In the genomic region with DNA sequence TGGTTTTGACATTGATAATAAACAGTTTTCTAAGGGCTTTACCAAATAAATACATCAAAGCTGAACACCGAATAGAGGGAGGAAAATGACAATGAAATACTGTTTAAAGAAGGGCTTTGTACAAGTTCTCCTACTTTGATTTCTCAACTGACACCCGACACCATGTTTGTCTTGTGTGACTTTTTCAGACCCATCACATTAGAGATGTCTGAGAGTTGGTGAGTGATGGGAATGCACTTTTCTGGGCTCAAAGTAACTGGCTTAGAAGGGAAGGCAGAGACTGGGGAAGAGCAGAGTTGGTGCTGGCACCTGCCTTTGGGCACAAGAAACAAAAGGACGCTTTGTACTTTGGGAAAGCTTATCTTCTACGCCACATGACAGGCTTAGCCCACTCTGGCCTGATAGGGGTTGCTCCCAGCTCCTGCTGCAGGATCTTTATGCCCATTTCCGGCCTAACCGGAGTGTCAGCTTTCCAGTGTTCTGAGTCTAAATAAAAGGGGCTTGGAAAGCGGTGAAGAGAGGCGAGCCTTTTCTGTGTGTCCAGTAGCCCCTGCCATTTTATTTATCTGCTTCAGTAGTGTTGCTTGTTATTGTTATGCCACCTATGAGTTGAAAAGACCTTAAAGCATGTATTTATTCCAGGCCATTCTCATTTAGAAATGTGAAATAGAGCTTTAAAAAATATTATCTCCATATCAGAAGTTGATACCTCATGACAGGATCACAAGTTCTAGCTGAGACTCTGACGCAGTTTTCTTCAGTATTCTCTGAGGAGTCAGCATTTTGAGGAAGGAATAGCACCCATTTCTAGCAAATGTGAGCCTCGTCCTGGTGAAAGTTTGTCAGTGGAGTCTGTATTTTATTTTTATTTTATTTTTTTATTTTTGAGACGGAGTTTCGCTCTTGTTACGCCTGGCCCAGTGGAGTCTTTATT, we compare ENCODE assay signal across 15 cellular contexts. TPM values are rescaled to one million over a fixed set of nuclear protein-coding genes. Genes with fewer than 3 reads are reported as not detected.
A peak's percentile ranks its signal among the peaks of the same experiment; 100 is the strongest.
DNase-seq lines count a peak whose midpoint lies in the region; ATAC-seq and TF ChIP-seq lines count a peak whose summit lies in the region.
"Had no signal": no experiment of that assay in that cellular context is flagged by ENCODE, and none has a peak within 500 bp of the region (broad histone marks: within the 10 kb centered on the region; RNA-seq: fewer than 3 reads in every experiment).

No MANE protein-coding gene starts in this region.

- H3K79me1 ChIP-seq in trophoblast cell (ENCODE audit: low read length) = no peaks in the 10 kb centered on the region

- H4K91ac ChIP-seq in trophoblast cell (ENCODE audit: low read depth, low read length) = no peak overlapping the region

- CTCF ChIA-PET in HEK293 (lab: Yijun Ruan, JAX) = interaction anchor here (0.8 to 2.4 kb wide), 3 partner anchors 15 to 149 kb away, joined by 4 to 9 read pairs (median 7); no protein-coding TSS in a partner anchor

- peak overlapping the region; percentile 38 for H2AFZ ChIP-seq in trophoblast cell (ENCODE audit: insufficient read depth, low read length, poor library complexity)

- DNase-seq in left ventricle myocardium inferior (no peak), trophoblast cell (no peak), GM13977 (ENCODE audit: low spot score) (no peak), germinal center (ENCODE audit: low spot score) (no peak)
- no peak for DNase-seq in activated CD4-positive, alpha-beta T cell treated with anti-CD3 and anti-CD28 coated beads, Interleukin-2, amount 50 U/mL, for 48 hours
- DNase-seq: NCI-H2081, upper lobe of right lung had no signal

- H2BK120ac ChIP-seq in trophoblast cell (ENCODE audit: insufficient read depth, low read length, poor library complexity) = no peak overlapping the region

- H2BK12ac ChIP-seq in trophoblast cell (ENCODE audit: low read length) = no peak overlapping the region

- no CpG with 5 or more reads among the region's 13 CpGs for WGBS in trophoblast cell (ENCODE audit: extremely low coverage, insufficient coverage, insufficient read length)

- no peak overlapping the region for H2BK5ac ChIP-seq in trophoblast cell (ENCODE audit: low read depth, low read length, poor library complexity)

- H3K4me2 ChIP-seq in trophoblast cell (ENCODE audit: low read length) = peak overlapping the region; percentile 19
- H3K4me2 ChIP-seq: BLaER1 had no signal

- H4K12ac ChIP-seq in trophoblast cell (ENCODE audit: low read depth, low read length) = no peak overlapping the region

- H3K23ac ChIP-seq in trophoblast cell (ENCODE audit: low read length) = no peak overlapping the region

- H3K9me3 ChIP-seq in HEK293 (ENCODE audit: control insufficient read depth, insufficient read depth, low read depth, low read length) = no peaks in the 10 kb centered on the region
- no peaks in the 10 kb centered on the region for H3K9me3 ChIP-seq in left ventricle myocardium inferior (replicated peaks)
- H3K9me3 ChIP-seq in trophoblast cell (ENCODE audit: insufficient read depth, low read depth, low read length) = no peaks in the 10 kb centered on the region
- H3K9me3 ChIP-seq: BLaER1, esophagus muscularis mucosa, upper lobe of right lung had no signal

- H3K36me3 ChIP-seq in HEK293 (ENCODE audit: control insufficient read depth in 2 of 2, insufficient read depth in 1 of 2, low read length in 2 of 2) (peaks cover 0 to 29% of the 10 kb centered on the region in 2 experiments; a peak in 2 of 3 replicates), left ventricle myocardium inferior (peaks cover 25% of the 10 kb centered on the region), trophoblast cell (ENCODE audit: control insufficient read depth in 1 of 2, insufficient read depth in 2 of 2, low read length in 2 of 2) (no peaks in the 10 kb centered on the region)
- H3K36me3 ChIP-seq: BLaER1 had no signal

- H3K79me2 ChIP-seq in trophoblast cell (ENCODE audit: control insufficient read depth, insufficient read depth, low read length, poor library complexity) = no peaks in the 10 kb centered on the region

- TF ChIP-seq CTCF in HEK293 (tag by site-specific recombination; IDR thresholded peaks at IDR 0.05) (no peak), VCaP (conservative IDR thresholded peaks at IDR 0.05) (no peak), left ventricle myocardium inferior (IDR thresholded peaks at IDR 0.05; ENCODE audit: borderline replicate concordance) (no peak), GM13977 (IDR thresholded peaks at IDR 0.05; ENCODE audit: extremely low read depth, insufficient read depth, missing control alignments) (no peak)

- no peaks in the 10 kb centered on the region for H3K27me3 ChIP-seq in left ventricle myocardium inferior (ENCODE audit: low read depth)
- no peaks in the 10 kb centered on the region for H3K27me3 ChIP-seq in trophoblast cell (ENCODE audit: insufficient read depth, low read length)
- H3K27me3 ChIP-seq: BLaER1, esophagus muscularis mucosa, upper lobe of right lung had no signal

- in situ Hi-C loops in GM13977 (cut with MboI; ENCODE audit: low pct_unique_long_range_greater_than_20kb, low sequenced_read_pairs, unreplicated experiment) = no loop called here

- no peak overlapping the region for H4K8ac ChIP-seq in trophoblast cell (ENCODE audit: low read depth, low read length)

- POLR2A ChIA-PET in HEK293 (lab: Yijun Ruan, JAX) = no interaction called here

- H3K27ac ChIP-seq in HEK293 (ENCODE audit: extremely low read depth, low read depth, low read length) = peak overlapping the region; percentile 13; the same call in 1 of the 2 replicates
- H3K27ac ChIP-seq in VCaP = peak overlapping the region; percentile 91
- H3K27ac ChIP-seq in left ventricle myocardium inferior (replicated peaks) = peak overlapping the region; percentile 78
- peak overlapping the region; percentile 51 for H3K27ac ChIP-seq in trophoblast cell (ENCODE audit: low read depth, low read length)
- H3K27ac ChIP-seq: BLaER1, esophagus muscularis mucosa, upper lobe of right lung had no signal

- H3K4ac ChIP-seq in trophoblast cell (ENCODE audit: low read depth, low read length) = no peak overlapping the region

- no peak overlapping the region for H3K9ac ChIP-seq in trophoblast cell (ENCODE audit: low read length)
- H3K9ac ChIP-seq: BLaER1 had no signal

- H2AK5ac ChIP-seq in trophoblast cell (ENCODE audit: low read length) = no peak overlapping the region

- intact Hi-C loops in left ventricle myocardium inferior (cut with micrococcal nuclease) = no loop called here

- no peak overlapping the region for H3K14ac ChIP-seq in trophoblast cell (ENCODE audit: low read length)

- peak overlapping the region; percentile 63 for H3K18ac ChIP-seq in trophoblast cell (ENCODE audit: low read length)

- H3K4me1 ChIP-seq in HEK293 (ENCODE audit: control insufficient read depth, insufficient read depth, low read length) = no peaks in the 10 kb centered on the region; the same call in 1 of the 2 replicates
- peaks cover 49% of the 10 kb centered on the region for H3K4me1 ChIP-seq in left ventricle myocardium inferior
- peaks cover 3% of the 10 kb centered on the region in 2 experiments for H3K4me1 ChIP-seq in trophoblast cell (ENCODE audit: control insufficient read depth in 1 of 2, insufficient read depth in 2 of 2, low read length in 2 of 2)
- H3K4me1 ChIP-seq: BLaER1 had no signal

- H3K4me3 ChIP-seq in HEK293 (ENCODE audit: low read depth, low read length) (no peak overlapping the region), left ventricle myocardium inferior (no peak overlapping the region), trophoblast cell (ENCODE audit: low read depth, low read length) (no peak overlapping the region)
- H3K4me3 ChIP-seq: BLaER1, esophagus muscularis mucosa, upper lobe of right lung had no signal

- no peak for ATAC-seq in GM19395 (IDR thresholded peaks at IDR 0.05; ENCODE audit: unreplicated experiment)
- ATAC-seq: upper lobe of right lung had no signal

TF ChIP-seq in HEK293, 187 proteins besides CTCF, POLR2A, EP300 and RAD21 (continues in another document):
- TF ChIP-seq ZNF155 (tag by site-specific recombination; IDR thresholded peaks at IDR 0.05) (no peak), ZNF426 (tag by site-specific recombination; IDR thresholded peaks at IDR 0.05) (no peak), ZNF670 (tag by site-specific recombination; IDR thresholded peaks at IDR 0.05; ENCODE audit: low read depth) (no peak), TRIM28 (IDR thresholded peaks at IDR 0.05; ENCODE audit: borderline replicate concordance, low read length) (peak; percentile 43; the same call in 1 of the 2 replicates), ZNF561 (tag by site-specific recombination; IDR thresholded peaks at IDR 0.05; ENCODE audit: borderline replicate concordance) (no peak), ZNF416 (tag by site-specific recombination; IDR thresholded peaks at IDR 0.05) (no peak), ZNF777 (tag by site-specific recombination; IDR thresholded peaks at IDR 0.05; ENCODE audit: borderline replicate concordance) (no peak), ZXDB (tag by site-specific recombination; IDR thresholded peaks at IDR 0.05) (no peak)
- TF ChIP-seq, protein P1, sequence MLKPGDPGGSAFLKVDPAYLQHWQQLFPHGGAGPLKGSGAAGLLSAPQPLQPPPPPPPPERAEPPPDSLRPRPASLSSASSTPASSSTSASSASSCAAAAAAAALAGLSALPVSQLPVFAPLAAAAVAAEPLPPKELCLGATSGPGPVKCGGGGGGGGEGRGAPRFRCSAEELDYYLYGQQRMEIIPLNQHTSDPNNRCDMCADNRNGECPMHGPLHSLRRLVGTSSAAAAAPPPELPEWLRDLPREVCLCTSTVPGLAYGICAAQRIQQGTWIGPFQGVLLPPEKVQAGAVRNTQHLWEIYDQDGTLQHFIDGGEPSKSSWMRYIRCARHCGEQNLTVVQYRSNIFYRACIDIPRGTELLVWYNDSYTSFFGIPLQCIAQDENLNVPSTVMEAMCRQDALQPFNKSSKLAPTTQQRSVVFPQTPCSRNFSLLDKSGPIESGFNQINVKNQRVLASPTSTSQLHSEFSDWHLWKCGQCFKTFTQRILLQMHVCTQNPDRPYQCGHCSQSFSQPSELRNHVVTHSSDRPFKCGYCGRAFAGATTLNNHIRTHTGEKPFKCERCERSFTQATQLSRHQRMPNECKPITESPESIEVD (tag by site-specific recombination; IDR thresholded peaks at IDR 0.05) = peak; percentile 93

RNA-seq across cellular contexts. Expression of gene KREMEN1, which starts 24.2 kb away (rescaled TPM):
- total RNA-seq in left ventricle myocardium inferior = 102 TPM
- 23.3 and 23.7 TPM in 2 replicates for polyA plus RNA-seq in trophoblast cell (2013)
- polyA plus RNA-seq: IgD-negative memory B cell had no signal

RNA-seq across cellular contexts. Expression of gene C22orf31, which starts 35.4 kb away (rescaled TPM):
- 0.30 TPM for total RNA-seq in left ventricle myocardium inferior
- not detected in 2 replicates for polyA plus RNA-seq in trophoblast cell (2013)
- total RNA-seq: esophagus muscularis mucosa, renal cortical epithelial cell, RPMI7951, upper lobe of right lung had no signal
- polyA plus RNA-seq: IgD-negative memory B cell had no signal

Comparison
In these comparisons a context has a peak if more than half of its experiments do, and no peak if none do; other contexts are left out.
1. H3K27ac ChIP-seq: peak in every context shown above with its lines; median percentile 91 in VCaP; 78 in left ventricle myocardium inferior; 51 in trophoblast cell; 13 in HEK293.